ENCODE assay signal across 8 cellular contexts in genomic region chr9:135701067-135701967, GRCh38. TPM values are rescaled to one million over a fixed set of nuclear protein-coding genes. Genes with fewer than 3 reads are reported as not detected.
DNase-seq lines count a peak whose midpoint lies in the region; ATAC-seq, FAIRE-seq and TF ChIP-seq lines count a peak whose summit lies in the region.

No MANE protein-coding gene starts in this region.

- H3K14ac ChIP-seq in IMR-90 (replicated peaks; ENCODE audit: low read depth, low read length): no peak overlapping the region

- no peaks in the 10 kb centered on the region for H3K36me3 ChIP-seq in DND-41 (ENCODE audit: insufficient read depth, low read length)
- no peaks in the 10 kb centered on the region for H3K36me3 ChIP-seq in IMR-90 (ENCODE audit: control insufficient read depth, insufficient read depth, low read length)
- no peaks in the 10 kb centered on the region for H3K36me3 ChIP-seq in astrocyte (ENCODE audit: insufficient read depth, low read length)
- no peaks in the 10 kb centered on the region for H3K36me3 ChIP-seq in osteoblast (ENCODE audit: insufficient read depth, low read length)

- no peak overlapping the region for H3K27ac ChIP-seq in DND-41 (ENCODE audit: low read length)
- no peak overlapping the region for H3K27ac ChIP-seq in IMR-90 (ENCODE audit: insufficient read depth, low read length)
- H3K27ac ChIP-seq in astrocyte (ENCODE audit: low read depth, low read length): no peak overlapping the region
- no peak overlapping the region for H3K27ac ChIP-seq in osteoblast (ENCODE audit: low read depth, low read length)
- H3K27ac ChIP-seq in substantia nigra (ENCODE audit: low read depth, low read length, poor library complexity, severe bottlenecking): no peak overlapping the region

- no peaks in the 10 kb centered on the region for H3K9me3 Mint-ChIP-seq in astrocyte (ENCODE audit: unreplicated experiment)

- H2BK15ac ChIP-seq in IMR-90 (ENCODE audit: low read depth, low read length): no peak overlapping the region

- no peak overlapping the region for H3K56ac ChIP-seq in IMR-90 (ENCODE audit: extremely low read depth, insufficient read depth, low read length)

- H3K4me1 Mint-ChIP-seq in astrocyte (ENCODE audit: low read depth, unreplicated experiment): peaks cover 1% of the 10 kb centered on the region

- no peak overlapping the region for H3K4ac ChIP-seq in IMR-90 (ENCODE audit: low read depth, low read length)

- TF ChIP-seq RAD21 in IMR-90 (IDR thresholded peaks at IDR 0.05; ENCODE audit: low read length): no peak

- POLR2A ChIA-PET in IMR-90 (lab: Charles Lee; ENCODE audit: unreplicated experiment): no interaction called here

- no peaks in the 10 kb centered on the region for H3K36me3 Mint-ChIP-seq in astrocyte (ENCODE audit: low read depth, unreplicated experiment)

- H3K9ac ChIP-seq in DND-41 (ENCODE audit: low read depth, low read length) (no peak overlapping the region), IMR-90 (ENCODE audit: low read depth, low read length) (no peak overlapping the region), astrocyte (ENCODE audit: low read length) (no peak overlapping the region)

- H2BK20ac ChIP-seq in IMR-90 (ENCODE audit: low read depth, low read length): no peak overlapping the region

- no peak for FAIRE-seq in astrocyte (lab: Jason Lieb, UNC)

- no peak overlapping the region for H2BK5ac ChIP-seq in IMR-90 (ENCODE audit: low read depth, low read length, poor library complexity, severe bottlenecking)

- no TSS peak for BruUV-seq in IMR-90 (replicated peaks; lab: Mats Ljungman, UMichigan)

- H3K9me3 ChIP-seq in DND-41 (ENCODE audit: insufficient read depth, low read length, severe bottlenecking): no peaks in the 10 kb centered on the region
- H3K9me3 ChIP-seq in IMR-90 (ENCODE audit: control insufficient read depth, insufficient read depth, low read length): no peaks in the 10 kb centered on the region
- no peaks in the 10 kb centered on the region for H3K9me3 ChIP-seq in astrocyte (ENCODE audit: insufficient read depth, low read depth, low read length)
- no peaks in the 10 kb centered on the region for H3K9me3 ChIP-seq in osteoblast (ENCODE audit: low read depth, low read length)

- H3K4me1 ChIP-seq in DND-41 (ENCODE audit: insufficient read depth, low read length): no peaks in the 10 kb centered on the region
- H3K4me1 ChIP-seq in IMR-90 (ENCODE audit: control insufficient read depth, insufficient read depth, low read length): peaks cover 1% of the 10 kb centered on the region; the same call in 1 of the 2 replicates
- H3K4me1 ChIP-seq in astrocyte (ENCODE audit: insufficient read depth, low read length): no peaks in the 10 kb centered on the region
- no peaks in the 10 kb centered on the region for H3K4me1 ChIP-seq in osteoblast (ENCODE audit: insufficient read depth, low read length)

- H4K5ac ChIP-seq in IMR-90 (ENCODE audit: low read depth, low read length): no peak overlapping the region

- no peak overlapping the region for H2AK5ac ChIP-seq in IMR-90 (ENCODE audit: low read depth, low read length)

- no peak overlapping the region for H2BK120ac ChIP-seq in IMR-90 (ENCODE audit: low read depth, low read length)

- no peak overlapping the region for H4K91ac ChIP-seq in IMR-90 (ENCODE audit: insufficient read depth, low read depth, low read length)

- dilution Hi-C loops in IMR-90 (cut with HindIII; ENCODE audit: low sequenced_read_pairs, unreplicated experiment): no loop called here

- TF ChIP-seq CTCF in DND-41 (IDR thresholded peaks at IDR 0.05; ENCODE audit: borderline replicate concordance, extremely low read depth, low read length, poor library complexity, severe bottlenecking) (no peak), IMR-90 (conservative IDR thresholded peaks at IDR 0.05; ENCODE audit: low read depth, low read length) (no peak), astrocyte (IDR thresholded peaks at IDR 0.05; ENCODE audit: insufficient read depth, low read depth, low read length) (no peak), osteoblast (IDR thresholded peaks at IDR 0.05; ENCODE audit: extremely low read depth, low read depth, low read length) (no peak)

- H3K79me1 ChIP-seq in IMR-90 (ENCODE audit: low read depth in 1 of 2, low read length in 2 of 2): no peaks in the 10 kb centered on the region

- H2AFZ ChIP-seq in DND-41 (ENCODE audit: low read depth, low read length) (no peak overlapping the region), IMR-90 (replicated peaks; ENCODE audit: low read length, poor library complexity) (peak overlapping the region; percentile 86), astrocyte (ENCODE audit: low read depth, low read length) (peak overlapping the region; percentile 26), osteoblast (ENCODE audit: low read length) (no peak overlapping the region)

- in situ Hi-C loops in IMR-90 (cut with MboI; ENCODE audit: low sequenced_read_pairs): loop anchor here (10.0 kb wide), 1 partner anchor 423 kb away; no protein-coding TSS in a partner anchor

- H4K20me1 ChIP-seq in DND-41 (ENCODE audit: insufficient read depth, low read length) (no peaks in the 10 kb centered on the region), IMR-90 (ENCODE audit: insufficient read depth, low read length) (no peaks in the 10 kb centered on the region), astrocyte (ENCODE audit: insufficient read depth, low read length) (no peaks in the 10 kb centered on the region), osteoblast (ENCODE audit: insufficient read depth, low read length) (no peaks in the 10 kb centered on the region)

- no peak overlapping the region for H3K27ac Mint-ChIP-seq in astrocyte (ENCODE audit: unreplicated experiment)

- H4K8ac ChIP-seq in IMR-90 (ENCODE audit: low read depth in 2 of 2, low read length in 2 of 2): no peak overlapping the region

- H3K4me2 ChIP-seq in DND-41 (ENCODE audit: insufficient read depth, low read length) (no peak overlapping the region), IMR-90 (ENCODE audit: low read depth, low read length) (0 out of 2 replicates have a peak overlapping the region, but pooled peaks have one; percentile 32), astrocyte (ENCODE audit: low read length) (peak overlapping the region; percentile 79), osteoblast (ENCODE audit: insufficient read depth, low read length) (peak overlapping the region; percentile 23)

- DNase-seq in DND-41: peak; percentile 38
- no peak for DNase-seq in IMR-90
- DNase-seq in astrocyte (ENCODE audit: low read depth): no peak
- no peak for DNase-seq in osteoblast (ENCODE audit: insufficient read length, low spot score, missing footprints)
- no peak for DNase-seq in substantia nigra (lab: John Stamatoyannopoulos, UW)
- DNase-seq in cortex of kidney (lab: John Stamatoyannopoulos, UW): no peak
- no peak for DNase-seq in anterior cingulate cortex (lab: John Stamatoyannopoulos, UW)
- DNase-seq in NCI-H2107 (lab: John Stamatoyannopoulos, UW): no peak

- no peak overlapping the region for H3K4me3 Mint-ChIP-seq in astrocyte (ENCODE audit: unreplicated experiment)

- peak overlapping the region; percentile 5 for H2AK9ac ChIP-seq in IMR-90 (replicated peaks; ENCODE audit: low read depth, low read length, poor library complexity)

- intact Hi-C loops in IMR-90 (cut with micrococcal nuclease): loop anchor here (5.0 kb wide), 1 partner anchor 261 kb away; the partner anchor contains the start of gene UBAC1

- H3K9me1 ChIP-seq in IMR-90 (ENCODE audit: insufficient read depth, low read length): no peaks in the 10 kb centered on the region

- CTCF ChIA-PET in IMR-90 (lab: Yijun Ruan, JAX): no interaction called here

- ATAC-seq in DND-41 (ENCODE audit: insufficient read depth, low read depth) (peak; percentile 64), IMR-90 (ENCODE audit: low read depth) (peak; percentile 42)

- WGBS in IMR-90 (ENCODE audit: extremely low coverage in 2 of 2, insufficient read length in 1 of 2), 2 experiments: 31% methylated on average over 13 of the region's 40 CpGs; no CpG with 5 or more reads in 1 of the 2 experiments

- H3K79me2 ChIP-seq in DND-41 (ENCODE audit: insufficient read depth, low read length): no peaks in the 10 kb centered on the region
- no peaks in the 10 kb centered on the region for H3K79me2 ChIP-seq in astrocyte (ENCODE audit: insufficient read depth, low read length)
- H3K79me2 ChIP-seq in osteoblast (ENCODE audit: insufficient read depth, low read length): no peaks in the 10 kb centered on the region

- no peak overlapping the region for H3K18ac ChIP-seq in IMR-90 (ENCODE audit: low read depth, low read length)

- H3K27me3 ChIP-seq in DND-41 (ENCODE audit: insufficient read depth, low read length, poor library complexity) (no peaks in the 10 kb centered on the region), IMR-90 (ENCODE audit: control insufficient read depth, insufficient read depth, low read length) (peaks cover 18% of the 10 kb centered on the region; the same call in 1 of the 2 replicates), astrocyte (ENCODE audit: insufficient read depth, low read length) (peaks cover 2% of the 10 kb centered on the region), osteoblast (ENCODE audit: insufficient read depth, low read length) (no peaks in the 10 kb centered on the region)

- H3K27me3 Mint-ChIP-seq in astrocyte (ENCODE audit: low read depth, unreplicated experiment): peaks cover 23% of the 10 kb centered on the region

- no peak overlapping the region for H3K23ac ChIP-seq in IMR-90 (ENCODE audit: low read depth, low read length)

- H3K4me3 ChIP-seq in DND-41 (ENCODE audit: low read depth in 1 of 2, low read length in 2 of 2): no peak overlapping the region
- no peak overlapping the region for H3K4me3 ChIP-seq in IMR-90 (ENCODE audit: insufficient read depth, low read depth, low read length)
- no peak overlapping the region for H3K4me3 ChIP-seq in astrocyte (ENCODE audit: insufficient read depth, low read depth, low read length)
- H3K4me3 ChIP-seq in osteoblast (ENCODE audit: insufficient read depth, low read length): no peak overlapping the region

- TF ChIP-seq POLR2A in IMR-90 (IDR thresholded peaks at IDR 0.05; ENCODE audit: low read depth, low read length): no peak

RNA-seq across cellular contexts. Expression of gene KCNT1, which starts 0.7 kb away (rescaled TPM):
- total RNA-seq in IMR-90 (2012; rRNA removed): not detected in 2 replicates
- polyA plus RNA-seq in IMR-90 (2012; rRNA removed): not detected in 2 replicates
- polyA plus RNA-seq in IMR-90 (2012; cell fraction: cytosol; rRNA removed): not detected in 2 replicates
- 0.02 TPM in 1 of 2 replicates, not detected in the other for polyA plus RNA-seq in IMR-90 (2012; cell fraction: nucleus; rRNA removed; ENCODE audit: low replicate concordance)
- not detected in 2 replicates for total RNA-seq in astrocyte
- total RNA-seq in osteoblast: not detected in 2 replicates

RNA-seq across cellular contexts. Expression of gene SOHLH1, which starts 2.0 kb away (rescaled TPM):
- total RNA-seq in IMR-90 (2012; rRNA removed): not detected in 2 replicates
- polyA plus RNA-seq in IMR-90 (2012; rRNA removed): not detected in 2 replicates
- polyA plus RNA-seq in IMR-90 (2012; cell fraction: cytosol; rRNA removed): not detected in 2 replicates
- polyA plus RNA-seq in IMR-90 (2012; cell fraction: nucleus; rRNA removed; ENCODE audit: low replicate concordance): not detected in 2 replicates
- not detected in 2 replicates for total RNA-seq in astrocyte
- total RNA-seq in osteoblast: not detected in 2 replicates

RNA-seq across cellular contexts. Expression of gene LCN9, which starts 38.2 kb away (rescaled TPM):
- total RNA-seq in IMR-90 (2012; rRNA removed) (not detected in 2 replicates), astrocyte (2.1 and 4.8 TPM in 2 replicates), osteoblast (not detected in 2 replicates)
- polyA plus RNA-seq in IMR-90 (2012; rRNA removed): not detected in 2 replicates
- not detected in 2 replicates for polyA plus RNA-seq in IMR-90 (2012; cell fraction: cytosol; rRNA removed)
- not detected in 2 replicates for polyA plus RNA-seq in IMR-90 (2012; cell fraction: nucleus; rRNA removed; ENCODE audit: low replicate concordance)

Comparison
In these comparisons a context has a peak if more than half of its experiments do, and no peak if none do; other contexts are left out.
1. H2AFZ ChIP-seq: peak in IMR-90 (single experiment) and astrocyte (single experiment); none in DND-41 (single experiment) and osteoblast (single experiment).